Comparison of ENCODE assay signal across 1 cellular context in genomic region chr3:196969660-196970546, GRCh38.
TF ChIP-seq lines count a peak whose summit lies in the region.

No MANE protein-coding gene starts in this region.

TF ChIP-seq in HepG2, 621 proteins besides CTCF, POLR2A, EP300 and RAD21 (continued from another document and continues in another):
- TF ChIP-seq SNAPC4 (CRISPR knock-in tag; IDR thresholded peaks at IDR 0.05) (no peak), HIVEP1 (CRISPR knock-in tag; IDR thresholded peaks at IDR 0.05) (no peak), ADNP (CRISPR knock-in tag; IDR thresholded peaks at IDR 0.05) (no peak), HES4 (CRISPR knock-in tag; IDR thresholded peaks at IDR 0.05; ENCODE audit: borderline replicate concordance) (peak; percentile 84; the same call in 1 of the 2 replicates), ZKSCAN1 (IDR thresholded peaks at IDR 0.05; ENCODE audit: low read length) (no peak), ZSCAN30 (CRISPR knock-in tag; IDR thresholded peaks at IDR 0.05) (no peak), TCF7L2 (IDR thresholded peaks at IDR 0.05; ENCODE audit: low read depth, low read length) (no peak), TBX3 (IDR thresholded peaks at IDR 0.05; ENCODE audit: borderline replicate concordance) (no peak), JUNB (CRISPR knock-in tag; IDR thresholded peaks at IDR 0.05; ENCODE audit: borderline replicate concordance) (no peak), ETV6 (CRISPR knock-in tag; conservative IDR thresholded peaks at IDR 0.05) (no peak), ZBTB20 (CRISPR knock-in tag; IDR thresholded peaks at IDR 0.05; ENCODE audit: borderline replicate concordance, low read depth) (0 out of 2 replicates have a peak, but pooled peaks have one; percentile 20), E2F1 (CRISPR knock-in tag; IDR thresholded peaks at IDR 0.05) (peak; percentile 42; the same call in 1 of the 2 replicates), ZNF768 (CRISPR knock-in tag; IDR thresholded peaks at IDR 0.05) (no peak), ZNF17 (CRISPR knock-in tag; IDR thresholded peaks at IDR 0.05) (no peak), FOSL2 (CRISPR knock-in tag; IDR thresholded peaks at IDR 0.05) (no peak), ZBTB1 (CRISPR knock-in tag; IDR thresholded peaks at IDR 0.05; ENCODE audit: borderline replicate concordance) (no peak), MTA1 (CRISPR knock-in tag; IDR thresholded peaks at IDR 0.05; ENCODE audit: borderline replicate concordance) (no peak), SMAD1 (CRISPR knock-in tag; IDR thresholded peaks at IDR 0.05; ENCODE audit: borderline replicate concordance, low read depth) (no peak), ELF1 (CRISPR knock-in tag; IDR thresholded peaks at IDR 0.05) (no peak), ZNF572 (CRISPR knock-in tag; IDR thresholded peaks at IDR 0.05) (no peak), LRRFIP1 (CRISPR knock-in tag; conservative IDR thresholded peaks at IDR 0.05) (no peak), ZNF570 (CRISPR knock-in tag; IDR thresholded peaks at IDR 0.05; ENCODE audit: borderline replicate concordance) (no peak), ZBTB43 (CRISPR knock-in tag; conservative IDR thresholded peaks at IDR 0.05) (peak; percentile 67; the same call in 1 of the 2 replicates), HMGXB4 (CRISPR knock-in tag; IDR thresholded peaks at IDR 0.05; ENCODE audit: borderline replicate concordance in 1 of 2, low read depth in 1 of 2) (peak in 1 of 2 experiments; percentile 52; a peak in 2 of 4 replicates), HNRNPL (IDR thresholded peaks at IDR 0.05; ENCODE audit: low read depth, low read length) (no peak), ERF (CRISPR knock-in tag; IDR thresholded peaks at IDR 0.05) (peak; percentile 56; the same call in 1 of the 2 replicates), ZNF557 (CRISPR knock-in tag; IDR thresholded peaks at IDR 0.05) (no peak), ZBTB7B (CRISPR knock-in tag; IDR thresholded peaks at IDR 0.05) (0 out of 2 replicates have a peak, but pooled peaks have one; percentile 47), ZNF782 (CRISPR knock-in tag; IDR thresholded peaks at IDR 0.05; ENCODE audit: borderline replicate concordance) (no peak), ZNF343 (CRISPR knock-in tag; IDR thresholded peaks at IDR 0.05) (no peak), ATF7-NPFF (CRISPR knock-in tag; IDR thresholded peaks at IDR 0.05; ENCODE audit: low read depth) (0 out of 2 replicates have a peak, but pooled peaks have one; percentile 61), PRMT3 (CRISPR knock-in tag; IDR thresholded peaks at IDR 0.05; ENCODE audit: borderline replicate concordance, low read depth) (peak; percentile 77; the same call in 1 of the 2 replicates), NCOA1 (CRISPR knock-in tag; IDR thresholded peaks at IDR 0.05) (no peak), ZNF367 (CRISPR knock-in tag; IDR thresholded peaks at IDR 0.05; ENCODE audit: borderline replicate concordance) (peak; percentile 40; the same call in 1 of the 2 replicates), SMARCE1 (IDR thresholded peaks at IDR 0.05; ENCODE audit: borderline replicate concordance) (no peak), HMGXB3 (CRISPR knock-in tag; IDR thresholded peaks at IDR 0.05; ENCODE audit: borderline replicate concordance) (no peak), SUZ12 (IDR thresholded peaks at IDR 0.05; ENCODE audit: low read depth, low read length) (no peak), BRF2 (CRISPR knock-in tag; IDR thresholded peaks at IDR 0.05) (no peak; the same call in 1 of the 2 replicates), TFAP4 (IDR thresholded peaks at IDR 0.05; ENCODE audit: borderline replicate concordance, low read depth) (no peak), FOXP4 (CRISPR knock-in tag; IDR thresholded peaks at IDR 0.05) (no peak), ZNF335 (CRISPR knock-in tag; IDR thresholded peaks at IDR 0.05) (no peak), ZFX (CRISPR knock-in tag; IDR thresholded peaks at IDR 0.05; ENCODE audit: low read depth) (peak; percentile 50; the same call in 1 of the 2 replicates)
